Comparison of ENCODE assay signal across 8 cellular contexts in the genomic region with DNA sequence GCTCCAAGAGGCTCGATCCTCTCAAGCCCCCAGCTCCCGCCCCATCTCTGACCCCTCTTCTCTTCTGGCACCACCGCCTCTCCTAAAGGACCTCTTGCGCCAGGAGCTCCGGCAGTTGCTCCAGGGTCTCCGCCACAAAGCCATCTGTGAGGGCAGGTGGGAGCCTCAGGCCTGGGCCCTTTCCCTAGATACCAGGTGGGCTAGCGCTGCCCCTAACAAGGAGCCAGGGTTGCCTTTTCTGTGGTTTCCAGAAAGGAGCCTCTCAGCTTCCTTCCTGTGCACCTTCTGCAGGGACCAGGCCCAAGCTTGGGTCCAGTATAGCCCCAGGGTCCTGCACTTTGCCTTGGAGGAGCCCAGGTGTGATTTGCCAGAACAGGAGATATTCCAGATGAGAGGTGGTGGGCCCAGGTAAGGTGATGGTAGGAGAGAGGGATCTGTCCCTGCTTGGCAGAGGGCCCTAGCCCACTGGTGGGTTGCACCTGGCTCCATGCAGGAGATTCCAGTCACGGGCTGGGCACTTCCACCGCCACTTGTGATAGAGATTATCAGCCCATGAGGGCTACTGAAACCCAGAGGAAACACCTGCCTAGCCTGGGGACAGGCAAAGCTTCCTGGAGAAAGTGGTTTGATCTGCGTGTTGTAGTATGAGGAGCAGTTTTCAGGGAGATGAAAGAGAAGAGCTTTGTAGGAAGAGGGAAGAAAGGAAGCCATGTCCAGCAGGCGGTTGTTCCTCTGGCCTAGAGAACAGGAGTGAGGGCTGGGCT. TPM values are rescaled to one million over a fixed set of nuclear protein-coding genes. Genes with fewer than 3 reads are reported as not detected.
DNase-seq lines count a peak whose midpoint lies in the region; ATAC-seq and TF ChIP-seq lines count a peak whose summit lies in the region.

No MANE protein-coding gene starts in this region.

- peak overlapping the region; percentile 92 for H3K27ac ChIP-seq in Panc1 (ENCODE audit: low read length)
- H3K27ac ChIP-seq in esophagus muscularis mucosa (replicated peaks in 1 of 4), result peak overlapping the region; percentile 75 to 84 (median 80)
- H3K27ac ChIP-seq in rectal smooth muscle tissue (ENCODE audit: low read depth, low read length), result no peak overlapping the region

- peaks cover 16% of the 10 kb centered on the region for H3K4me1 ChIP-seq in Panc1 (ENCODE audit: control insufficient read depth, insufficient read depth, low read length)
- peaks cover 16 to 33% (median 27%) of the 10 kb centered on the region in 4 donors for H3K4me1 ChIP-seq in esophagus muscularis mucosa
- H3K4me1 ChIP-seq in rectal smooth muscle tissue (ENCODE audit: control insufficient read depth, insufficient read depth, low read length), result peaks cover 4% of the 10 kb centered on the region

- BruUV-seq in Panc1 (replicated peaks; lab: Mats Ljungman, UMichigan), result no TSS peak

- no peak for TF ChIP-seq CTCF in GM12864 (IDR thresholded peaks at IDR 0.05; ENCODE audit: low read depth, low read length, missing control alignments)
- no peak for TF ChIP-seq CTCF in Panc1 (IDR thresholded peaks at IDR 0.05)
- no peak for TF ChIP-seq CTCF in esophagus muscularis mucosa (IDR thresholded peaks at IDR 0.05)

- in situ Hi-C loops in Panc1 (cut with HindIII; ENCODE audit: low pct_unique_long_range_greater_than_20kb, low sequenced_read_pairs), result no loop called here

- 54% methylated on average over 11 of the region's 11 CpGs for WGBS in esophagus muscularis mucosa

- intact Hi-C loops in Panc1 (cut with micrococcal nuclease; ENCODE audit: unreplicated experiment), result loop anchor here (5.0 kb wide), 1 partner anchor 45 kb away; no protein-coding TSS in a partner anchor
- intact Hi-C loops in esophagus muscularis mucosa (cut with DNase I), result loop anchor here (5.0 kb wide), 1 partner anchor 40 kb away; a partner anchor contains a TSS
- intact Hi-C loops in posterior cingulate gyrus (cut with DNase I), result no loop called here

- H3K36me3 ChIP-seq in Panc1 (ENCODE audit: control insufficient read depth, insufficient read depth, low read length), result no peaks in the 10 kb centered on the region
- H3K36me3 ChIP-seq in esophagus muscularis mucosa, result peaks cover 0 to 3% (median 0%) of the 10 kb centered on the region in 4 donors
- no peaks in the 10 kb centered on the region for H3K36me3 ChIP-seq in rectal smooth muscle tissue (ENCODE audit: control insufficient read depth, insufficient read depth, low read length)

- H3K9me3 ChIP-seq in Panc1 (ENCODE audit: control insufficient read depth, insufficient read depth, low read depth, low read length) (no peaks in the 10 kb centered on the region), esophagus muscularis mucosa (no peaks in the 10 kb centered on the region)

- no peak for TF ChIP-seq POLR2A in esophagus muscularis mucosa (IDR thresholded peaks at IDR 0.05; ENCODE audit: low read depth)

- peak overlapping the region; percentile 64; the same call in 1 of the 2 replicates for H3K4me3 ChIP-seq in GM12864 (ENCODE audit: low read depth, low read length)
- peak overlapping the region; percentile 60 to 82 for H3K4me3 ChIP-seq in Panc1 (ENCODE audit: low read depth in 2 of 2, low read length in 2 of 2)
- peak overlapping the region; percentile 57 to 90 (median 64) for H3K4me3 ChIP-seq in esophagus muscularis mucosa
- H3K4me3 ChIP-seq in rectal smooth muscle tissue (ENCODE audit: low read length), result peak overlapping the region; percentile 56

- H3K27me3 ChIP-seq in Panc1 (ENCODE audit: control insufficient read depth, insufficient read depth, low read length), result no peaks in the 10 kb centered on the region
- no peaks in the 10 kb centered on the region for H3K27me3 ChIP-seq in esophagus muscularis mucosa
- no peaks in the 10 kb centered on the region for H3K27me3 ChIP-seq in rectal smooth muscle tissue (ENCODE audit: control insufficient read depth, insufficient read depth, low read length)

- no peak for ATAC-seq in Panc1

- peak overlapping the region; percentile 57 for H3K9ac ChIP-seq in rectal smooth muscle tissue (ENCODE audit: low read length)

- no peak for TF ChIP-seq EP300 in esophagus muscularis mucosa (IDR thresholded peaks at IDR 0.05)

- DNase-seq in GM12864 (ENCODE audit: low read depth) (no peak), Panc1 (ENCODE audit: low read depth, low spot score) (no peak), esophagus muscularis mucosa (ENCODE audit: extremely low spot score) (no peak), posterior cingulate gyrus (no peak), pons (ENCODE audit: low spot score) (no peak), hepatic stellate cell (ENCODE audit: low spot score) (no peak)
- no peak for DNase-seq in stimulated activated CD8-positive, alpha-beta memory T cell treated with anti-CD3 and anti-CD28 coated beads, Interleukin-4, amount 100 ng/mL, for 48 hours

- POLR2A ChIA-PET in Panc1 (lab: Charles Lee), result interaction anchor here (0.6 to 0.7 kb wide), 3 partner anchors 16 to 1025 kb away, joined by 3 to 5 read pairs (median 4); no protein-coding TSS in a partner anchor

- CTCF ChIA-PET in Panc1 (lab: Charles Lee), result no interaction called here

RNA-seq across cellular contexts. Expression of a gene that starts 1.0 kb away (rescaled TPM):
- total RNA-seq in Panc1 (2021; ENCODE audit: unreplicated experiment) (24.4 TPM), esophagus muscularis mucosa (1 to 10 TPM; 6.2 to 7.3 (median 6.7) TPM)
- 27.3 TPM for polyA plus RNA-seq in Panc1 (2012; ENCODE audit: insufficient read length)

RNA-seq across cellular contexts. Expression of a gene that starts 13.4 kb away (rescaled TPM):
- total RNA-seq in Panc1 (2021; ENCODE audit: unreplicated experiment), result 90.1 TPM
- polyA plus RNA-seq in Panc1 (2012; ENCODE audit: insufficient read length), result 109 TPM
- 10 to 100 TPM; 45.3 to 94.5 (median 77.5) TPM for total RNA-seq in esophagus muscularis mucosa

RNA-seq across cellular contexts. Expression of a gene that starts 17.7 kb away (rescaled TPM):
- 134 TPM for total RNA-seq in Panc1 (2021; ENCODE audit: unreplicated experiment)
- polyA plus RNA-seq in Panc1 (2012; ENCODE audit: insufficient read length), result 119 TPM
- 100 to 1,000 TPM in 1 of 4 donors, 10 to 100 TPM in 3; 68.1 to 122 (median 98.2) TPM for total RNA-seq in esophagus muscularis mucosa

RNA-seq across cellular contexts. Expression of a gene that starts 22.6 kb away (rescaled TPM):
- 76.0 TPM for total RNA-seq in Panc1 (2021; ENCODE audit: unreplicated experiment)
- polyA plus RNA-seq in Panc1 (2012; ENCODE audit: insufficient read length), result 63.3 TPM
- total RNA-seq in esophagus muscularis mucosa, result 10 to 100 TPM; 13.7 to 29.2 (median 19.2) TPM

RNA-seq across cellular contexts. Expression of a gene that starts 38.8 kb away (rescaled TPM):
- 9.2 TPM for total RNA-seq in Panc1 (2021; ENCODE audit: unreplicated experiment)
- 24.4 TPM for polyA plus RNA-seq in Panc1 (2012; ENCODE audit: insufficient read length)
- total RNA-seq in esophagus muscularis mucosa, result 10 to 100 TPM in 2 of 4 donors, 1 to 10 TPM in 2; 5.2 to 17.9 (median 7.8) TPM
